In the genomic region with DNA sequence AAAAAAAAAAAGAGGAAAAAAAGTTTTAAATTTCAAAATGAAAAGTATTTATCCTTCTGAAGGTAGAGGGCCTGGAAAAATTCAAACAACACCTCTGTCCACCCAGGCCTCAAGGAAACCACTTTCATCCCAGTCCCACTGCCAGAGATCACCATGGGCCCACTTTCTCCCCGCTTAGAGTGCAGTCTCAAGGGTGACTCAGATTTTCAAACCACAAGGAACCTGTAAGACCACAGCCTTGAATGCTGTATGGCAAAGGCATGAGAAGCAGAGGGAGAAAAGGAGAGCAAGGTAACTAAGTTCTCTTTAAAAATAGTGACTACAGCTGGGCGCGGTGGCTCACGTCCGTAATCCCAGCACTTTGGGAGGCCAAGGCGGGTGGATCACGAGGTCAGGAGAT, we compare ENCODE assay signal across 35 cellular contexts.
DNase-seq lines count a peak whose midpoint lies in the region; ATAC-seq and TF ChIP-seq lines count a peak whose summit lies in the region.
"Had no signal": no experiment of that assay in that cellular context is flagged by ENCODE, and none has a peak within 500 bp of the region (broad histone marks: within the 10 kb centered on the region; RNA-seq: fewer than 3 reads in every experiment).

No MANE protein-coding gene starts in this region.

- TF ChIP-seq CTCF in AG04450 (IDR thresholded peaks at IDR 0.05; ENCODE audit: low read depth, low read length) (no peak), astrocyte of the cerebellum (IDR thresholded peaks at IDR 0.05; ENCODE audit: low read depth, low read length, missing control alignments) (no peak), nephron progenitor cell (IDR thresholded peaks at IDR 0.05) (no peak), GM13977 (IDR thresholded peaks at IDR 0.05; ENCODE audit: extremely low read depth, insufficient read depth, missing control alignments) (no peak)

- DNase-seq in AG04450 (ENCODE audit: low read depth, low spot score) (peak; percentile 7), LHCN-M2 (ENCODE audit: low read depth) (peak; percentile 22), astrocyte of the cerebellum (ENCODE audit: low read depth) (peak; percentile 64), glomerular visceral epithelial cell (ENCODE audit: extremely low spot score) (peak; percentile 79), DMS79 (lab: John Stamatoyannopoulos, UW) (no peak), nephron progenitor cell (no peak), GM13977 (ENCODE audit: low spot score) (no peak)
- DNase-seq: activated CD4-positive, alpha-beta memory T cell treated with anti-CD3 and anti-CD28 coated beads for 36 hours; activated CD4-positive, alpha-beta T cell treated with anti-CD3 and anti-CD28 coated beads for 1 hour; activated CD8-positive, alpha-beta memory T cell treated with anti-CD3 and anti-CD28 coated beads, Interleukin-2, amount 50 U/mL, for 4 hours; activated naive CD4-positive, alpha-beta T cell treated with anti-CD3 and anti-CD28 coated beads, Interleukin-2, amount 10 ng/mL, durations not matched to agents 7 days and 5 days; adrenal gland; CD8-positive, alpha-beta T cell; colonic mucosa; DMS 273 treated with DMSO at 0.1 percent for 48 hours; effector CD4-positive, alpha-beta T cell; glutamatergic neuron; lower lobe of right lung; MG63; naive thymus-derived CD4-positive, alpha-beta T cell; NCI-H1105; NCI-H2029; NCI-H524 treated with DMSO at 0.1 percent for 48 hours; nucleus accumbens; SK-N-SH; stimulated activated CD4-positive, alpha-beta T cell treated with anti-CD3 and anti-CD28 coated beads, Interleukin-4, amount 100 ng/mL, for 1 hour; stomach had no signal

- no peak overlapping the region for H3K4me3 ChIP-seq in AG04450 (ENCODE audit: low read depth, low read length)
- H3K4me3 ChIP-seq in astrocyte of the cerebellum (ENCODE audit: low read depth, low read length), result no peak overlapping the region
- H3K4me3 ChIP-seq: A549, adrenal gland, colonic mucosa, K562, lower lobe of right lung, MG63, prostate gland, stomach had no signal

- no peak for ATAC-seq in GM21423 (IDR thresholded peaks at IDR 0.05; ENCODE audit: unreplicated experiment)
- ATAC-seq: A549; CD8-positive, alpha-beta T cell; K562; lower lobe of right lung; naive thymus-derived CD4-positive, alpha-beta T cell; Right ventricle myocardium inferior had no signal

- CTCF ChIA-PET in AG04450 (lab: Charles Lee), result no interaction called here

- in situ Hi-C loops in astrocyte of the cerebellum (cut with HindIII; ENCODE audit: low sequenced_read_pairs) (loop anchor here (5.0 kb wide), 2 partner anchors 35 to 90 kb away; no protein-coding TSS in a partner anchor), GM13977 (cut with MboI; ENCODE audit: low pct_unique_long_range_greater_than_20kb, low sequenced_read_pairs, unreplicated experiment) (no loop called here)

- H3K36me3 Mint-ChIP-seq in nephron progenitor cell (ENCODE audit: low read depth), result peaks cover 79% of the 10 kb centered on the region
- H3K36me3 Mint-ChIP-seq: activated CD4-positive, alpha-beta memory T cell treated with anti-CD3 and anti-CD28 coated beads for 36 hours; activated naive CD4-positive, alpha-beta T cell treated with anti-CD3 and anti-CD28 coated beads, Interleukin-2, amount 10 ng/mL, durations not matched to agents 7 days and 5 days; CD8-positive, alpha-beta T cell; naive thymus-derived CD4-positive, alpha-beta T cell had no signal

- peaks cover 17% of the 10 kb centered on the region for H3K4me1 Mint-ChIP-seq in nephron progenitor cell
- H3K4me1 Mint-ChIP-seq: activated naive CD4-positive, alpha-beta T cell treated with anti-CD3 and anti-CD28 coated beads, Interleukin-2, amount 10 ng/mL, durations not matched to agents 7 days and 5 days; B cell; naive thymus-derived CD4-positive, alpha-beta T cell had no signal

- peaks cover 7% of the 10 kb centered on the region for H3K27me3 Mint-ChIP-seq in nephron progenitor cell (ENCODE audit: low read depth, poor library complexity)
- H3K27me3 Mint-ChIP-seq: activated naive CD4-positive, alpha-beta T cell treated with anti-CD3 and anti-CD28 coated beads, Interleukin-2, amount 10 ng/mL, durations not matched to agents 7 days and 5 days; B cell had no signal

- no peak overlapping the region for H3K27ac Mint-ChIP-seq in nephron progenitor cell
- H3K27ac Mint-ChIP-seq: activated CD4-positive, alpha-beta memory T cell treated with anti-CD3 and anti-CD28 coated beads for 36 hours; activated naive CD4-positive, alpha-beta T cell treated with anti-CD3 and anti-CD28 coated beads, Interleukin-2, amount 10 ng/mL, durations not matched to agents 7 days and 5 days; activated T-helper 1 cell treated with anti-CD3 and anti-CD28 coated beads, Interleukin-12 subunit alpha, Interleukin-12 subunit beta, Interleukin-2, Interleukin-4 antibody, amounts not matched to agents 30 ng/mL and 10 ng/mL and 1 ng/mL, durations not matched to agents 14 hours and 24 hours and 36 hours; B cell; CD8-positive, alpha-beta T cell; naive thymus-derived CD4-positive, alpha-beta T cell; T-helper 1 cell treated with Interleukin-12 subunit alpha and Interleukin-12 subunit beta and Interleukin-4 antibody, amounts not matched to agents 30 μg/mL and 1 μg/mL, for 36 hours had no signal

- no peaks in the 10 kb centered on the region for H3K9me3 ChIP-seq in AG04450 (ENCODE audit: control insufficient read depth, insufficient read depth, low read length)
- H3K9me3 ChIP-seq: A549, adrenal gland, colonic mucosa, lower lobe of right lung, MG63, prostate gland, SK-N-SH, stomach had no signal

- H3K9me3 Mint-ChIP-seq in nephron progenitor cell, result no peaks in the 10 kb centered on the region
- H3K9me3 Mint-ChIP-seq: activated CD4-positive, alpha-beta memory T cell treated with anti-CD3 and anti-CD28 coated beads for 36 hours; activated naive CD4-positive, alpha-beta T cell treated with anti-CD3 and anti-CD28 coated beads, Interleukin-2, amount 10 ng/mL, durations not matched to agents 7 days and 5 days; activated T-helper 1 cell treated with anti-CD3 and anti-CD28 coated beads, Interleukin-12 subunit alpha, Interleukin-12 subunit beta, Interleukin-2, Interleukin-4 antibody, amounts not matched to agents 30 ng/mL and 10 ng/mL and 1 ng/mL, durations not matched to agents 14 hours and 24 hours and 36 hours; CD8-positive, alpha-beta T cell; T-helper 1 cell treated with Interleukin-12 subunit alpha and Interleukin-12 subunit beta and Interleukin-4 antibody, amounts not matched to agents 30 μg/mL and 1 μg/mL, for 36 hours had no signal

- POLR2A ChIA-PET in AG04450 (lab: Yijun Ruan, JAX), result no interaction called here

- no peak overlapping the region for H3K4me3 Mint-ChIP-seq in nephron progenitor cell
- H3K4me3 Mint-ChIP-seq: activated CD4-positive, alpha-beta memory T cell treated with anti-CD3 and anti-CD28 coated beads for 36 hours; activated naive CD4-positive, alpha-beta T cell treated with anti-CD3 and anti-CD28 coated beads, Interleukin-2, amount 10 ng/mL, durations not matched to agents 7 days and 5 days; activated T-helper 1 cell treated with anti-CD3 and anti-CD28 coated beads, Interleukin-12 subunit alpha, Interleukin-12 subunit beta, Interleukin-2, Interleukin-4 antibody, amounts not matched to agents 30 ng/mL and 10 ng/mL and 1 ng/mL, durations not matched to agents 14 hours and 24 hours and 36 hours; B cell; CD8-positive, alpha-beta T cell; naive thymus-derived CD4-positive, alpha-beta T cell; T-helper 1 cell treated with Interleukin-12 subunit alpha and Interleukin-12 subunit beta and Interleukin-4 antibody, amounts not matched to agents 30 μg/mL and 1 μg/mL, for 36 hours had no signal

- H3K27ac ChIP-seq in AG04450 (ENCODE audit: low read depth, low read length), result no peak overlapping the region
- H3K27ac ChIP-seq: A549, adrenal gland, colonic mucosa, lower lobe of right lung, prostate gland, stomach had no signal

- H3K27me3 ChIP-seq in AG04450 (ENCODE audit: control insufficient read depth, insufficient read depth, low read length), result no peaks in the 10 kb centered on the region
- H3K27me3 ChIP-seq: adrenal gland, colonic mucosa, MG63, stomach had no signal

Comparison
In these comparisons a context has a peak if more than half of its experiments do, and no peak if none do; other contexts are left out.
1. DNase-seq: peak in AG04450 (single experiment), LHCN-M2 (single experiment), astrocyte of the cerebellum (single experiment) and glomerular visceral epithelial cell (single experiment); none in DMS79 (single experiment), nephron progenitor cell (single experiment) and GM13977 (single experiment).